1 cellular context compared by ENCODE assay signal in the genomic region with DNA sequence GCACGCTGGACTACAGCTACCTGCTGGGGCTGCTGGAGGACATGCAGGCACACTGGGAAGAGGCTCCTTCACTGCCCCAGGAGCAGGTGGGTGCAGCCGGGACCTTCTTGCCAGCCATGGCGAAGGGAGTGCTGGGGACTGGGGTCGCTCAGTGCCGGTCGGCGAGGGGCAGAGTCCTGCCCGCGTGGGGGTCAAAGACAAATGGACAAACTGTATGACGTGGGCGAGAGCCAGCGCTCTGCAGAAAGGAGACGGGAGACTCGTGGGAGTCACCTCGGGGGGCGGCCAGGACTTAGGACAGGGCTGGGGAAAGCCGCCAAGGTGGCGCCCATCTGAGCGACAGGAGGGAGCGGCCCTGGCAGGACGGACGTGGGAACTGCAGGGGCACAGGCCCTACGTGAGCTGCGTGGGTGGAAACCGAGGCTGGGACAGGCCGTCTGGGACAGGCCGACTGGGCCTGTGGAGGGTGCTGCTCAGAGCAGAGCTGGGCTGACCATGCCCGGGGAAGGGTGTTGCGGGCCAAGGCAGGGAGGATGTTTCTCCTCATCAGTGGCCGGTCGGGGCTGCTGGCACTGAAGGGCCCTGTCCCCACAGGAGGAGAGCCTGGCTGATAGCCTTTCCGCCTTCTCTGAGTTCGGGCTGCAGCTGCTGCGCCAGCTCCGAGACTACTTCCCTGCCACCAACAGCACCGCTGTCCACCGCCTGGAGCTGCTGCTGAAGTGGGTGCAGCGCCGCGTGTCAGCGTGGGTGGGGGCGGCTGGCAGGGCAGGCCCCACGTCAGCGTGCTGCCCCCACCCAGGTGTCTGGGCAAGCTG.
TF ChIP-seq lines count a peak whose summit lies in the region.

No MANE protein-coding gene starts in this region.

TF ChIP-seq in A549, 52 proteins besides CTCF, POLR2A, EP300 and RAD21 (continued from another document):
- TF ChIP-seq, protein P1, sequence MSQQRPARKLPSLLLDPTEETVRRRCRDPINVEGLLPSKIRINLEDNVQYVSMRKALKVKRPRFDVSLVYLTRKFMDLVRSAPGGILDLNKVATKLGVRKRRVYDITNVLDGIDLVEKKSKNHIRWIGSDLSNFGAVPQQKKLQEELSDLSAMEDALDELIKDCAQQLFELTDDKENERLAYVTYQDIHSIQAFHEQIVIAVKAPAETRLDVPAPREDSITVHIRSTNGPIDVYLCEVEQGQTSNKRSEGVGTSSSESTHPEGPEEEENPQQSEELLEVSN (IDR thresholded peaks at IDR 0.05; ENCODE audit: borderline replicate concordance, low read depth) = no peak
- TF ChIP-seq MAFK (IDR thresholded peaks at IDR 0.05; ENCODE audit: partially characterized antibody) (no peak), PHF8 (IDR thresholded peaks at IDR 0.05; ENCODE audit: borderline replicate concordance, low read depth) (no peak)
